In genomic region chr2:118186110-118186857, GRCh38 we compare ENCODE assay signal across 8 cellular contexts.
DNase-seq lines count a peak whose midpoint lies in the region; ATAC-seq and TF ChIP-seq lines count a peak whose summit lies in the region.

No MANE protein-coding gene starts in this region.

- intact Hi-C loops in left lung (cut with DNase I), result no loop called here

- TF ChIP-seq CTCF in coronary artery (IDR thresholded peaks at IDR 0.05) (no peak), left lung (IDR thresholded peaks at IDR 0.05) (no peak)

- H3K27me3 ChIP-seq in left lung, result no peaks in the 10 kb centered on the region

- peak; percentile 90 for ATAC-seq in HG03175 (IDR thresholded peaks at IDR 0.05; ENCODE audit: unreplicated experiment)
- peak; percentile 97 for ATAC-seq in left lung

- no peaks in the 10 kb centered on the region for H3K9me3 ChIP-seq in left lung

- peak overlapping the region; percentile 78 to 92 for H3K27ac ChIP-seq in coronary artery
- H3K27ac ChIP-seq in left lung, result peak overlapping the region; percentile 76 to 83

- peaks cover 0 to 11% of the 10 kb centered on the region in 2 donors for H3K4me1 ChIP-seq in left lung

- TF ChIP-seq POLR2A in GM18951 (IDR thresholded peaks at IDR 0.05; ENCODE audit: extremely low read depth, insufficient read depth, insufficient read length), result peak; percentile 65

- in situ Hi-C loops in GM18951 (cut with MboI; ENCODE audit: low sequenced_read_pairs, unreplicated experiment), result no loop called here

- H3K36me3 ChIP-seq in left lung, result no peaks in the 10 kb centered on the region

- H3K4me3 ChIP-seq in coronary artery (peak overlapping the region; percentile 79), left lung (peak overlapping the region; percentile 64 to 65)

- DNase-seq in AG20443 (ENCODE audit: low spot score) (peak; percentile 97), NCI-H345 treated with DMSO at 0.1 percent for 48 hours (lab: John Stamatoyannopoulos, UW; ENCODE audit: unreplicated experiment) (peak; percentile 71), coronary artery (ENCODE audit: low spot score) (peak; percentile 91), left lung (peak; percentile 91 to 95)
- peak; percentile 86 for DNase-seq in activated CD4-positive, alpha-beta T cell treated with anti-CD3 and anti-CD28 coated beads for 4 hours
- peak; percentile 83 for DNase-seq in stimulated activated CD4-positive, alpha-beta T cell treated with anti-CD3 and anti-CD28 coated beads, Interleukin-2, amount 100 ng/mL, for 4 hours (ENCODE audit: low read depth)

Comparison
In these comparisons a context has a peak if more than half of its experiments do, and no peak if none do; other contexts are left out.
1. Peak in every context shown above with its lines: DNase-seq, ATAC-seq, H3K4me3 ChIP-seq and H3K27ac ChIP-seq.